In the genomic region with DNA sequence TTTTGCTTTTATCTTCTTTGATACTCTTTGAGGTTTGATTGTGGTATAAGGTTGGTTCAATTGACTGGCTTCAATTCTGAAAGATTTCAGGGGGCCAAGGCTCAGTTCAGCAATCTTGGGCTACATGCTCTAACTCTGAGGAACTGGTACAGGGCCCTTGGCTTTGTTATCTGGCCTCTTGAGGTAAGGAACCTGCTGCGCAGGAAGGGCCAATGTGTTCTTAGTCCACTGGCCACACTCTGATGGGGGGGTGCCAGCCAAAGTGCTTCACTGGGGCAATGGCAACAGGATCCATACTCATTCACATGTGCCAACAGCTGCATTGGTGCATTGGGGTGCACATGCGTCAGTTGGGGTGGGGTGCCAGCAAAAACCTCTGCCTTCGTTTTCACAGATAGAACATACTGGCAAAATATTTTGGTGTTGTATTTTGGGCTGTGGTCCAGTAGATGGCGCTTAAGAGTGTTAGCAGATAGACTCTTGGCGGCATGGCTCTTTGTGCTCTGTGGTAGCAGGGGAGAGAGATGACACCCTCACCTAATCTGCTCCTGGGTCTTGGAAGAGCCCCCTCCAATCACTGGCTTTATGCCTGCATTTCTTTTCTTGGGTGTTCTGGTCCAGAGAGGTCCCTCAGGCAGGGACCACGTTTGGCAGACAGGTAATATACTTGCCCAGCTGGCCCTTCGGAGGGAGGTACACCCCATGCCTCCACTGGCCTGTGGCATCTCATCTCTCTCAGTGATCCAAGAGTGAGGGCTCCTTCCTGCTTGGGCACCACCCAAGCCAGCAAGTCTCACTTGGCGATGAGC, we compare ENCODE assay signal across 8 cellular contexts. TPM values are rescaled to one million over a fixed set of nuclear protein-coding genes. Genes with fewer than 3 reads are reported as not detected.
DNase-seq lines count a peak whose midpoint lies in the region; ATAC-seq, FAIRE-seq and TF ChIP-seq lines count a peak whose summit lies in the region.

No MANE protein-coding gene starts in this region.

- in situ Hi-C loops in astrocyte of the spinal cord (cut with HindIII; ENCODE audit: low sequenced_read_pairs): no loop called here

- no peaks in the 10 kb centered on the region for H3K9me3 Mint-ChIP-seq in activated CD4-positive, alpha-beta T cell treated with anti-CD3 and anti-CD28 coated beads for 36 hours (ENCODE audit: low read depth)

- peak; percentile 56 for TF ChIP-seq CTCF in astrocyte of the spinal cord (IDR thresholded peaks at IDR 0.05; ENCODE audit: low read depth, low read length)

- CTCF ChIA-PET in activated CD4-positive, alpha-beta T cell treated with anti-CD3 and anti-CD28 coated beads for 36 hours (lab: Charles Lee): interaction anchor here (1.0 to 1.1 kb wide), 3 partner anchors 10 to 153 kb away, joined by 3 to 6 read pairs (median 3); no protein-coding TSS in a partner anchor

- POLR2A ChIA-PET in activated CD4-positive, alpha-beta T cell treated with anti-CD3 and anti-CD28 coated beads for 36 hours (lab: Charles Lee): no interaction called here

- no peaks in the 10 kb centered on the region for H3K4me1 Mint-ChIP-seq in activated CD4-positive, alpha-beta T cell treated with anti-CD3 and anti-CD28 coated beads for 36 hours

- H3K4me3 Mint-ChIP-seq in activated CD4-positive, alpha-beta T cell treated with anti-CD3 and anti-CD28 coated beads for 36 hours: no peak overlapping the region

- no peak for FAIRE-seq in RCC 7860 (lab: Jason Lieb, UNC)

- intact Hi-C loops in activated CD4-positive, alpha-beta T cell treated with anti-CD3 and anti-CD28 coated beads for 36 hours (cut with DNase I, micrococcal nuclease): loop anchor here (1.0 to 5.0 kb wide), 4 partner anchors 147 to 196 kb away; no protein-coding TSS in a partner anchor
- intact Hi-C loops in posterior vena cava (cut with DNase I): no loop called here

- H3K27ac Mint-ChIP-seq in activated CD4-positive, alpha-beta T cell treated with anti-CD3 and anti-CD28 coated beads for 36 hours: no peak overlapping the region

- H3K36me3 Mint-ChIP-seq in activated CD4-positive, alpha-beta T cell treated with anti-CD3 and anti-CD28 coated beads for 36 hours (ENCODE audit: low read depth): no peaks in the 10 kb centered on the region

- peak; percentile 74 for ATAC-seq in activated CD4-positive, alpha-beta T cell treated with anti-CD3 and anti-CD28 coated beads for 36 hours
- ATAC-seq in GM21515 (IDR thresholded peaks at IDR 0.05; ENCODE audit: unreplicated experiment): peak; percentile 95

- H3K27me3 Mint-ChIP-seq in activated CD4-positive, alpha-beta T cell treated with anti-CD3 and anti-CD28 coated beads for 36 hours: peaks cover 4% of the 10 kb centered on the region

- peak; percentile 48 for DNase-seq in activated CD4-positive, alpha-beta T cell treated with anti-CD3 and anti-CD28 coated beads for 36 hours
- DNase-seq in activated CD4-positive, alpha-beta T cell treated with anti-CD3 and anti-CD28 coated beads, Interleukin-2, amount 50 U/mL, for 1 hour: no peak
- peak; percentile 38 for DNase-seq in LHCN-M2 (ENCODE audit: low read depth)
- peak; percentile 15 for DNase-seq in astrocyte of the spinal cord (ENCODE audit: low read depth, low spot score)
- DNase-seq in posterior vena cava (ENCODE audit: low spot score): peak; percentile 56
- DNase-seq in activated CD4-positive, CD25-positive, alpha-beta regulatory T cell treated with anti-CD3 and anti-CD28 coated beads, Interleukin-2, amount 50 U/mL, for 72 hours: no peak
- no peak for DNase-seq in RCC 7860 (ENCODE audit: low spot score)

- no peak overlapping the region for H3K4me3 ChIP-seq in astrocyte of the spinal cord (ENCODE audit: low read depth, low read length)

RNA-seq across cellular contexts. Expression of gene NDST3, which starts 42.9 kb away (rescaled TPM):
- not detected for total RNA-seq in activated CD4-positive, alpha-beta T cell treated with anti-CD3 and anti-CD28 coated beads for 36 hours
- total RNA-seq in LHCN-M2 (2014; rRNA removed) (not detected in 2 replicates), posterior vena cava (under 1 TPM in 1 of 2 donors, not detected in 1; 0.10 TPM)
- not detected for polyA plus RNA-seq in LHCN-M2 (2012)

Comparison
In these comparisons a context has a peak if more than half of its experiments do, and no peak if none do; other contexts are left out.
1. DNase-seq: peak in activated CD4-positive, alpha-beta T cell treated with anti-CD3 and anti-CD28 coated beads for 36 hours (single experiment), LHCN-M2 (single experiment), astrocyte of the spinal cord (single experiment) and posterior vena cava (single experiment); none in activated CD4-positive, alpha-beta T cell treated with anti-CD3 and anti-CD28 coated beads, Interleukin-2, amount 50 U/mL, for 1 hour (single experiment), activated CD4-positive, CD25-positive, alpha-beta regulatory T cell treated with anti-CD3 and anti-CD28 coated beads, Interleukin-2, amount 50 U/mL, for 72 hours (single experiment) and RCC 7860 (single experiment).
2. intact Hi-C loops: an anchor here in activated CD4-positive, alpha-beta T cell treated with anti-CD3 and anti-CD28 coated beads for 36 hours (1.0 to 5.0 kb wide); none called in posterior vena cava.